Comparison of ENCODE assay signal across 15 cellular contexts in genomic region chr15:82058517-82059204, GRCh38.
"Had no signal": no experiment of that assay in that cellular context is flagged by ENCODE, and none has a peak within 500 bp of the region (broad histone marks: within the 10 kb centered on the region; RNA-seq: fewer than 3 reads in every experiment).

No MANE protein-coding gene starts in this region.

- H3K36me3 ChIP-seq: upper lobe of right lung had no signal

- H3K27ac Mint-ChIP-seq: activated naive CD4-positive, alpha-beta T cell treated with anti-CD3 and anti-CD28 coated beads, Interleukin-2, amount 10 ng/mL, durations not matched to agents 7 days and 5 days; activated T-helper 2 cell treated with anti-CD3 and anti-CD28 coated beads, Interferon-gamma antibody, Interleukin-2, Interleukin-4, amounts not matched to agents 10 μg/mL and 5 μg/mL and 100 μg/mL, durations not matched to agents 14 hours and 24 hours and 36 hours; effector memory CD8-positive, alpha-beta T cell; natural killer cell; stimulated activated naive CD8-positive, alpha-beta T cell treated with anti-CD3 and anti-CD28 coated beads, Interleukin-15, Interleukin-2, amounts not matched to agents 100 ng/mL and 50 ng/mL, for 24 hours had no signal

- DNase-seq: activated CD4-positive, alpha-beta T cell treated with anti-CD3 and anti-CD28 coated beads, Interleukin-2, amount 50 U/mL, for 48 hours; activated naive CD4-positive, alpha-beta T cell treated with anti-CD3 and anti-CD28 coated beads, Interleukin-2, amount 10 ng/mL, durations not matched to agents 7 days and 5 days; activated T-cell treated with anti-CD3 and anti-CD28 coated beads, Interleukin-2, amount 50 U/mL, for 1 hour; dermis blood vessel endothelial cell; effector memory CD8-positive, alpha-beta T cell; head of caudate nucleus; mesenchymal stem cell; natural killer cell; nucleus accumbens; small intestine; stimulated activated CD4-positive, alpha-beta T cell treated with anti-CD3 and anti-CD28 coated beads, Interleukin-4, amount 100 ng/mL, for 24 hours; upper lobe of right lung had no signal

- H3K4me1 ChIP-seq: upper lobe of right lung had no signal

- H3K9me3 ChIP-seq: upper lobe of right lung had no signal

- H3K4me3 ChIP-seq: upper lobe of right lung had no signal

- ATAC-seq: effector memory CD8-positive, alpha-beta T cell; natural killer cell; upper lobe of right lung had no signal

- H3K27ac ChIP-seq: epithelial cell of prostate, upper lobe of right lung had no signal

- H3K4me1 Mint-ChIP-seq: natural killer cell had no signal

- H3K9me3 Mint-ChIP-seq: activated naive CD4-positive, alpha-beta T cell treated with anti-CD3 and anti-CD28 coated beads, Interleukin-2, amount 10 ng/mL, durations not matched to agents 7 days and 5 days; activated T-helper 2 cell treated with anti-CD3 and anti-CD28 coated beads, Interferon-gamma antibody, Interleukin-2, Interleukin-4, amounts not matched to agents 10 μg/mL and 5 μg/mL and 100 μg/mL, durations not matched to agents 14 hours and 24 hours and 36 hours; effector memory CD8-positive, alpha-beta T cell; natural killer cell; stimulated activated naive CD8-positive, alpha-beta T cell treated with anti-CD3 and anti-CD28 coated beads, Interleukin-15, Interleukin-2, amounts not matched to agents 100 ng/mL and 50 ng/mL, for 24 hours had no signal

- H3K4me3 Mint-ChIP-seq: activated naive CD4-positive, alpha-beta T cell treated with anti-CD3 and anti-CD28 coated beads, Interleukin-2, amount 10 ng/mL, durations not matched to agents 7 days and 5 days; effector memory CD8-positive, alpha-beta T cell; natural killer cell; stimulated activated naive CD8-positive, alpha-beta T cell treated with anti-CD3 and anti-CD28 coated beads, Interleukin-15, Interleukin-2, amounts not matched to agents 100 ng/mL and 50 ng/mL, for 24 hours had no signal

- H3K36me3 Mint-ChIP-seq: activated naive CD4-positive, alpha-beta T cell treated with anti-CD3 and anti-CD28 coated beads, Interleukin-2, amount 10 ng/mL, durations not matched to agents 7 days and 5 days; natural killer cell had no signal
